ENCODE assay signal across 8 cellular contexts in the genomic region with DNA sequence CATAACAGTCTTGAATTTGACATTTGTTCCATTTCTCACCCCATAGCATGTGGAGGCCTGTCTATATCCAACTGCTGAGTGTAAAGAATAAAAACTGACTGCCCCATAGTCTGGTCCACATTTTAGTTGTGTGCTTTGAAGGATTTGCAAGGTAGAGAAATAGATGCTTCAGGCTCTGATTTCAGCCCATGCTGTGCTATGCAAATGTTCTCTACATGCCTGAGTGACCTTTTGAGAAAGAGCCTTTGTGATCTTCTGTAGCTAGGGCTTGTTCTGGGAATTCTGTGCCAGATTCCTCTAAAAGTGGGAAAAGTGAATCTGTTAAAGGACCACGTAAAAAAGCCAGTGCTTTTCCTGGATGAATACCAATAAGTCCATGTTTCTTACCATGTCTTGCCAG. TPM values are rescaled to one million over a fixed set of nuclear protein-coding genes. Genes with fewer than 3 reads are reported as not detected.
DNase-seq lines count a peak whose midpoint lies in the region; ATAC-seq, FAIRE-seq and TF ChIP-seq lines count a peak whose summit lies in the region.
"Had no signal": no experiment of that assay in that cellular context is flagged by ENCODE, and none has a peak within 500 bp of the region (broad histone marks: within the 10 kb centered on the region; RNA-seq: fewer than 3 reads in every experiment).

No MANE protein-coding gene starts in this region.

- peaks cover 15% of the 10 kb centered on the region for H3K36me3 Mint-ChIP-seq in osteocyte (ENCODE audit: unreplicated experiment)

- peaks cover 58% of the 10 kb centered on the region for H3K4me1 Mint-ChIP-seq in osteocyte (ENCODE audit: unreplicated experiment)

- POLR2A ChIA-PET in GM10248 (lab: Yijun Ruan, JAX), result no interaction called here

- no peak overlapping the region for H3K4me3 Mint-ChIP-seq in osteocyte (ENCODE audit: unreplicated experiment)

- TF ChIP-seq POLR2A in GM12892 (IDR thresholded peaks at IDR 0.05; ENCODE audit: low read depth, low read length), result no peak

- CTCF ChIA-PET in GM10248 (lab: Yijun Ruan, JAX), result interaction anchor here (0.8 to 1.7 kb wide), 2 partner anchors 190 to 308 kb away, joined by 3 to 4 read pairs; a partner anchor contains a TSS

- FAIRE-seq in GM12892 (lab: Jason Lieb, UNC), result peak; percentile 24

- H3K9me3 Mint-ChIP-seq in osteocyte (ENCODE audit: unreplicated experiment), result no peaks in the 10 kb centered on the region

- no peak for TF ChIP-seq CTCF in osteocyte (IDR thresholded peaks at IDR 0.05)
- no peak for TF ChIP-seq CTCF in GM10248 (IDR thresholded peaks at IDR 0.05; ENCODE audit: control extremely low read depth, extremely low read depth, low read depth, missing control alignments)

- H3K27ac Mint-ChIP-seq in osteocyte (ENCODE audit: unreplicated experiment), result peak overlapping the region; percentile 29

- DNase-seq in GM12892 (ENCODE audit: insufficient read length), result no peak
- peak; percentile 86 to 94 for DNase-seq in NCI-H526 (lab: John Stamatoyannopoulos, UW)
- DNase-seq in fibroblast of gingiva (ENCODE audit: low read depth), result peak; percentile 21
- DNase-seq in osteocyte (ENCODE audit: extremely low spot score, unreplicated experiment), result no peak
- DNase-seq in GM10248 (ENCODE audit: extremely low spot score), result no peak
- no peak for DNase-seq in 8988T
- DNase-seq: heart right ventricle had no signal

- no peaks in the 10 kb centered on the region for H3K27me3 Mint-ChIP-seq in osteocyte (ENCODE audit: unreplicated experiment)

- no peak for ATAC-seq in GM19452 (IDR thresholded peaks at IDR 0.05; ENCODE audit: unreplicated experiment)

RNA-seq across cellular contexts. Expression of a gene that starts 5.2 kb away (rescaled TPM):
- polyA plus RNA-seq in GM12892 (2012; ENCODE audit: missing spikeins), result 6.3 TPM
- 13.6 and 14.4 TPM in 2 replicates for total RNA-seq in osteocyte

RNA-seq across cellular contexts. Expression of a gene that starts 39.9 kb away (rescaled TPM):
- not detected for polyA plus RNA-seq in GM12892 (2012; ENCODE audit: missing spikeins)
- 0.51 TPM in 1 of 2 replicates, not detected in the other for total RNA-seq in osteocyte

Comparison
In these comparisons a context has a peak if more than half of its experiments do, and no peak if none do; other contexts are left out.
1. DNase-seq: peak in NCI-H526 (2 of 2) and fibroblast of gingiva (single experiment); none in GM12892 (single experiment), osteocyte (single experiment), GM10248 (single experiment) and 8988T (single experiment).